ENCODE assay signal across 8 cellular contexts in genomic region chr17:49497147-49498036, GRCh38. TPM values are rescaled to one million over a fixed set of nuclear protein-coding genes. Genes with fewer than 3 reads are reported as not detected.
DNase-seq lines count a peak whose midpoint lies in the region; ATAC-seq and TF ChIP-seq lines count a peak whose summit lies in the region.
"Had no signal": no experiment of that assay in that cellular context is flagged by ENCODE, and none has a peak within 500 bp of the region (broad histone marks: within the 10 kb centered on the region; RNA-seq: fewer than 3 reads in every experiment).

No MANE protein-coding gene starts in this region.

- H3K27me3 ChIP-seq in SU-DHL-6 (ENCODE audit: low read length) (no peaks in the 10 kb centered on the region), muscle layer of colon (ENCODE audit: control insufficient read depth in 1 of 2, insufficient read depth in 2 of 2, low read length in 2 of 2) (peaks cover 22% of the 10 kb centered on the region in 2 donors), uterus (peaks cover 8 to 12% of the 10 kb centered on the region in 2 donors)

- H3K36me3 ChIP-seq in SU-DHL-6 (ENCODE audit: low read length), result no peaks in the 10 kb centered on the region
- H3K36me3 ChIP-seq in muscle layer of colon (ENCODE audit: insufficient read depth, low read length), result no peaks in the 10 kb centered on the region
- H3K36me3 ChIP-seq in uterus, result no peaks in the 10 kb centered on the region

- no peak overlapping the region for H3K27ac ChIP-seq in SU-DHL-6 (ENCODE audit: low read depth, low read length)
- H3K27ac ChIP-seq in muscle layer of colon (ENCODE audit: low read depth, low read length), result no peak overlapping the region
- H3K27ac ChIP-seq in uterus, result no peak overlapping the region

- intact Hi-C loops in uterus (cut with DNase I; ENCODE audit: low total_unique reads), result loop anchor here (5.0 kb wide), 1 partner anchor 60 kb away; no protein-coding TSS in a partner anchor

- H3K36me3 Mint-ChIP-seq in effector memory CD8-positive, alpha-beta T cell (ENCODE audit: insufficient read depth), result peaks cover 9% of the 10 kb centered on the region

- H3K27ac Mint-ChIP-seq in effector memory CD8-positive, alpha-beta T cell, result no peak overlapping the region

- ATAC-seq in effector memory CD8-positive, alpha-beta T cell (replicated peaks), result no peak

- H3K27me3 Mint-ChIP-seq in effector memory CD8-positive, alpha-beta T cell, result peaks cover 44 to 56% of the 10 kb centered on the region in 2 donors

- H3K4me2 ChIP-seq in SU-DHL-6 (ENCODE audit: low read depth, low read length, poor library complexity, severe bottlenecking), result peak overlapping the region; percentile 66

- no peak overlapping the region for H2AFZ ChIP-seq in SU-DHL-6 (ENCODE audit: low read depth, low read length, severe bottlenecking)

- TF ChIP-seq CTCF in SU-DHL-6 (IDR thresholded peaks at IDR 0.05; ENCODE audit: insufficient read depth, low read length, poor library complexity, severe bottlenecking) (no peak), uterus (IDR thresholded peaks at IDR 0.05) (no peak), GM10248 (IDR thresholded peaks at IDR 0.05; ENCODE audit: control extremely low read depth, extremely low read depth, low read depth, missing control alignments) (no peak)

- H3K4me3 Mint-ChIP-seq in effector memory CD8-positive, alpha-beta T cell, result peak overlapping the region; percentile 86 to 89

- H3K4me1 ChIP-seq in muscle layer of colon (ENCODE audit: insufficient read depth, low read length) (peaks cover 9% of the 10 kb centered on the region), uterus (peaks cover 0 to 14% of the 10 kb centered on the region in 2 donors)

- no peak for TF ChIP-seq POLR2A in uterus (IDR thresholded peaks at IDR 0.05)

- CTCF ChIA-PET in GM10248 (lab: Yijun Ruan, JAX), result interaction anchor here (0.7 to 11.0 kb wide), 20 partner anchors 8 to 63 kb away, joined by 3 to 95 read pairs (median 4); no protein-coding TSS in a partner anchor

- no peaks in the 10 kb centered on the region for H3K9me3 Mint-ChIP-seq in effector memory CD8-positive, alpha-beta T cell

- H3K9ac ChIP-seq in SU-DHL-6 (ENCODE audit: low read length) (no peak overlapping the region; the same call in 1 of the 2 replicates), muscle layer of colon (ENCODE audit: low read length) (no peak overlapping the region)

- H4K20me1 ChIP-seq in SU-DHL-6 (ENCODE audit: low read depth, low read length), result no peaks in the 10 kb centered on the region

- POLR2A ChIA-PET in GM10248 (lab: Yijun Ruan, JAX), result no interaction called here

- H3K9me3 ChIP-seq in SU-DHL-6 (ENCODE audit: insufficient read depth, low read length), result no peaks in the 10 kb centered on the region
- no peaks in the 10 kb centered on the region for H3K9me3 ChIP-seq in muscle layer of colon (ENCODE audit: low read length)
- no peaks in the 10 kb centered on the region for H3K9me3 ChIP-seq in uterus

- no peaks in the 10 kb centered on the region for H3K9me2 ChIP-seq in SU-DHL-6 (replicated peaks; ENCODE audit: insufficient read depth, low read length)

- H3F3A ChIP-seq in SU-DHL-6 (ENCODE audit: insufficient read depth), result no peaks in the 10 kb centered on the region

- H3K79me2 ChIP-seq in SU-DHL-6 (ENCODE audit: insufficient read depth, low read length), result no peaks in the 10 kb centered on the region

- H3K4me3 ChIP-seq in SU-DHL-6 (ENCODE audit: insufficient read depth, low read length, poor library complexity, severe bottlenecking), result no peak overlapping the region
- H3K4me3 ChIP-seq in muscle layer of colon (ENCODE audit: low read depth in 1 of 2, low read length in 2 of 2), result peak overlapping the region; percentile 15 to 53
- peak overlapping the region; percentile 24 to 39 for H3K4me3 ChIP-seq in uterus
- H3K4me3 ChIP-seq: lung had no signal

- peak; percentile 59 for DNase-seq in HuH-7 (ENCODE audit: low spot score)
- peak in 2 of 3 experiments; percentile 10 to 17 for DNase-seq in effector memory CD8-positive, alpha-beta T cell
- DNase-seq in uterus, result peak in 1 of 2 donors; percentile 55
- no peak for DNase-seq in GM10248 (ENCODE audit: extremely low spot score)
- DNase-seq in SKM-1 (lab: John Stamatoyannopoulos, UW; ENCODE audit: unreplicated experiment), result no peak

- peaks cover 25 to 26% of the 10 kb centered on the region in 2 donors for H3K4me1 Mint-ChIP-seq in effector memory CD8-positive, alpha-beta T cell (ENCODE audit: low read depth in 2 of 2)

RNA-seq across cellular contexts. Expression of gene NGFR, which starts 2.3 kb away (rescaled TPM):
- total RNA-seq in uterus, result 10 to 100 TPM in 2 of 4 donors, 1 to 10 TPM in 2; 1.8 to 47.9 (median 9.9) TPM

Comparison
In these comparisons a context has a peak if more than half of its experiments do, and no peak if none do; other contexts are left out.
1. DNase-seq: peak in HuH-7 (single experiment) and effector memory CD8-positive, alpha-beta T cell (2 of 3); none in GM10248 (single experiment) and SKM-1 (single experiment).